In genomic region chr10:17229967-17230682, GRCh38 we compare ENCODE assay signal across 8 cellular contexts. TPM values are rescaled to one million over a fixed set of nuclear protein-coding genes. Genes with fewer than 3 reads are reported as not detected.
DNase-seq lines count a peak whose midpoint lies in the region; ATAC-seq and TF ChIP-seq lines count a peak whose summit lies in the region.

No MANE protein-coding gene starts in this region.

- ATAC-seq in HG02884 (IDR thresholded peaks at IDR 0.05; ENCODE audit: unreplicated experiment) (peak; percentile 47), right lobe of liver (peak; percentile 51 to 74 (median 65))

- 0% methylated on average over 15 of the region's 43 CpGs for WGBS in right lobe of liver (ENCODE audit: insufficient coverage, low coverage, low lambda C conversion rate, missing lambda C conversion rate)

- H3K4me3 ChIP-seq in right lobe of liver = peak overlapping the region; percentile 51 to 60 (median 55)

- peaks cover 0 to 10% (median 0%) of the 10 kb centered on the region in 4 donors for H3K4me1 ChIP-seq in right lobe of liver

- peaks cover 0 to 26% (median 0%) of the 10 kb centered on the region in 4 donors for H3K36me3 ChIP-seq in right lobe of liver

- DNase-seq in NCI-H2171 treated with DMSO at 0.1 percent for 48 hours (lab: John Stamatoyannopoulos, UW) = peak; percentile 34
- no peak for DNase-seq in NCI-H2171 (lab: John Stamatoyannopoulos, UW)
- peak; percentile 16 for DNase-seq in NCI-H2081 treated with DMSO at 0.1 percent for 48 hours (lab: John Stamatoyannopoulos, UW)
- DNase-seq in activated CD4-positive, alpha-beta T cell treated with anti-CD3 and anti-CD28 coated beads for 24 hours (ENCODE audit: low read depth in 2 of 2) = peak; percentile 76 to 79
- DNase-seq in right lobe of liver = peak; percentile 75 to 84 (median 76)
- DNase-seq in stimulated activated CD4-positive, alpha-beta T cell treated with anti-CD3 and anti-CD28 coated beads, TNF-alpha, amount 100 ng/mL, for 48 hours (ENCODE audit: low read depth in 3 of 3) = peak; percentile 71 to 82 (median 81)

- intact Hi-C loops in right lobe of liver (cut with DNase I) = no loop called here

- TF ChIP-seq CTCF in right lobe of liver (IDR thresholded peaks at IDR 0.05) = no peak

- no peaks in the 10 kb centered on the region for H3K9me3 ChIP-seq in right lobe of liver

- TF ChIP-seq POLR2A in right lobe of liver (IDR thresholded peaks at IDR 0.05) = peak; percentile 36

- peaks cover 0 to 11% of the 10 kb centered on the region in 2 donors for H3K27me3 ChIP-seq in right lobe of liver

- H3K27ac ChIP-seq in cingulate gyrus (ENCODE audit: low read depth, low read length) (peak overlapping the region; percentile 75), right lobe of liver (peak overlapping the region; percentile 63 to 96 (median 80))

RNA-seq across cellular contexts. Expression of gene VIM, which starts 2.1 kb away (rescaled TPM):
- 100 to 1,000 TPM in 3 of 6 experiments, 10 to 100 TPM in 3; 39.3 to 160 (median 97.4) TPM for total RNA-seq in right lobe of liver

RNA-seq across cellular contexts. Expression of gene TRDMT1, which starts 28.7 kb away (rescaled TPM):
- total RNA-seq in right lobe of liver = 1 to 10 TPM in 5 of 6 experiments, under 1 TPM in 1; 0.79 to 2.9 (median 1.6) TPM
